32 cellular contexts compared by ENCODE assay signal in the genomic region with DNA sequence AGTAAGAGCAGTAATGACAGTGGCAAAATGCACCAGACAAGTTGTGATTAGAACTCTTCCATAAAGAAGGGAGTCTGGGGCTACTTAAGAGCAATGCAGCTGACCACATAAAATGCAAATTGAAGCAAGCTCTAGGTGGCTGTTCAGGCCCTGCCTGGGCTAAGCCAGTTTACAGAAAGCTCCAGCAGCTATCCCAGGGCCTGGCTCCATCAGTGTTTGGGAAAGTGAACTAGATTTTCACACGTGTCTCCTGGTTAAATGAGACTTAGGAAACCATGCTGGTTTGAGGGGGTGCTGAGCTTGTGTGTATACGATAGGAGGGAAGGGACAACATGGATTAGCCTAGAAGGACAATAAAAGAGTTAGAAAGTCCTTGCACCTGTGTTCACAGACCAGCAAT.
"Had no signal": no experiment of that assay in that cellular context is flagged by ENCODE, and none has a peak within 500 bp of the region (broad histone marks: within the 10 kb centered on the region; RNA-seq: fewer than 3 reads in every experiment).

No MANE protein-coding gene starts in this region.

- ATAC-seq: activated naive CD4-positive, alpha-beta T cell treated with anti-CD3 and anti-CD28 coated beads, Interleukin-2, amount 50 U/mL, for 72 hours; heart right ventricle; left lobe of liver; lower lobe of right lung; naive thymus-derived CD8-positive, alpha-beta T cell; stimulated activated memory B cell treated with anti-CD40 and anti-IgM and Interleukin-4, amounts not matched to agents 10 μg/mL and 1 μg/mL and 100 μg/mL, for 72 hours had no signal

- H3K9me3 ChIP-seq: breast epithelium, esophagus squamous epithelium, heart right ventricle, lower lobe of right lung, neutrophil, sigmoid colon, suprapubic skin, tibial artery had no signal

- H3K4me3 ChIP-seq: breast epithelium, esophagus squamous epithelium, heart right ventricle, lower lobe of right lung, sigmoid colon, smooth muscle cell, suprapubic skin, tibial artery had no signal

- H3K27ac ChIP-seq: breast epithelium, epithelial cell of prostate, esophagus squamous epithelium, heart right ventricle, lower lobe of right lung, neutrophil, sigmoid colon, suprapubic skin, tibial artery, VCaP had no signal

- DNase-seq: activated CD4-positive, alpha-beta memory T cell treated with anti-CD3 and anti-CD28 coated beads for 36 hours; activated CD4-positive, alpha-beta T cell treated with anti-CD3 and anti-CD28 coated beads, Interleukin-2, amount 10 ng/mL, durations not matched to agents 24 days and 14 days; activated CD4-positive, CD25-positive, alpha-beta regulatory T cell treated with anti-CD3 and anti-CD28 coated beads, Interleukin-2, amount 50 U/mL, for 72 hours; activated CD8-positive, alpha-beta memory T cell treated with anti-CD3 and anti-CD28 coated beads, Interleukin-2, amount 50 U/mL, for 48 hours; activated naive CD4-positive, alpha-beta T cell; activated T-cell treated with anti-CD3 and anti-CD28 coated beads, Interleukin-2, amount 50 U/mL, for 48 hours; central memory CD4-positive, alpha-beta T cell; effector CD4-positive, alpha-beta T cell; esophagus squamous epithelium; foreskin melanocyte; heart right ventricle; kidney glomerular epithelial cell; lower lobe of right lung; mesenchymal stem cell; naive thymus-derived CD8-positive, alpha-beta T cell; sigmoid colon; stimulated activated CD4-positive, alpha-beta T cell treated with anti-CD3 and anti-CD28 coated beads, Interleukin-1b, Interleukin-23, amount 100 ng/mL, for 48 hours; stimulated activated CD4-positive, alpha-beta T cell treated with anti-CD3 and anti-CD28 coated beads, Interleukin-4, amount 100 ng/mL, for 4 hours; stimulated activated CD8-positive, alpha-beta memory T cell treated with anti-CD3 and anti-CD28 coated beads, Interleukin-4, amount 100 ng/mL, for 48 hours; T-helper 9 cell; tibial artery had no signal

- H3K4me2 ChIP-seq: smooth muscle cell had no signal

- H3K36me3 ChIP-seq: breast epithelium, esophagus squamous epithelium, heart right ventricle, lower lobe of right lung, neutrophil, sigmoid colon, suprapubic skin, tibial artery had no signal

- H3K27me3 Mint-ChIP-seq: activated CD4-positive, alpha-beta memory T cell treated with anti-CD3 and anti-CD28 coated beads for 36 hours; activated CD4-positive, alpha-beta T cell treated with anti-CD3 and anti-CD28 coated beads, Interleukin-2, amount 10 ng/mL, durations not matched to agents 24 days and 14 days; stimulated activated memory B cell treated with anti-CD40 and anti-IgM and Interleukin-4, amounts not matched to agents 10 μg/mL and 1 μg/mL and 100 μg/mL, for 72 hours had no signal

- H3K27ac Mint-ChIP-seq: activated CD4-positive, alpha-beta memory T cell treated with anti-CD3 and anti-CD28 coated beads for 36 hours; activated CD4-positive, alpha-beta T cell treated with anti-CD3 and anti-CD28 coated beads, Interleukin-2, amount 10 ng/mL, durations not matched to agents 24 days and 14 days; activated naive CD4-positive, alpha-beta T cell treated with anti-CD3 and anti-CD28 coated beads, Interleukin-2, amount 50 U/mL, for 72 hours; activated T-helper 2 cell treated with anti-CD3 and anti-CD28 coated beads, Interferon-gamma antibody, Interleukin-2, Interleukin-4, amounts not matched to agents 10 μg/mL and 5 μg/mL and 100 μg/mL, durations not matched to agents 14 hours and 24 hours and 36 hours; progenitor cell of endocrine pancreas; stimulated activated memory B cell treated with anti-CD40 and anti-IgM and Interleukin-4, amounts not matched to agents 10 μg/mL and 1 μg/mL and 100 μg/mL, for 72 hours had no signal

- H3K4me1 Mint-ChIP-seq: stimulated activated memory B cell treated with anti-CD40 and anti-IgM and Interleukin-4, amounts not matched to agents 10 μg/mL and 1 μg/mL and 100 μg/mL, for 72 hours had no signal

- H3K9me3 Mint-ChIP-seq: activated CD4-positive, alpha-beta memory T cell treated with anti-CD3 and anti-CD28 coated beads for 36 hours; activated CD4-positive, alpha-beta T cell treated with anti-CD3 and anti-CD28 coated beads, Interleukin-2, amount 10 ng/mL, durations not matched to agents 24 days and 14 days; activated naive CD4-positive, alpha-beta T cell treated with anti-CD3 and anti-CD28 coated beads, Interleukin-2, amount 50 U/mL, for 72 hours; activated T-helper 2 cell treated with anti-CD3 and anti-CD28 coated beads, Interferon-gamma antibody, Interleukin-2, Interleukin-4, amounts not matched to agents 10 μg/mL and 5 μg/mL and 100 μg/mL, durations not matched to agents 14 hours and 24 hours and 36 hours; naive thymus-derived CD8-positive, alpha-beta T cell; stimulated activated memory B cell treated with anti-CD40 and anti-IgM and Interleukin-4, amounts not matched to agents 10 μg/mL and 1 μg/mL and 100 μg/mL, for 72 hours had no signal

- H3K4me3 Mint-ChIP-seq: activated CD4-positive, alpha-beta memory T cell treated with anti-CD3 and anti-CD28 coated beads for 36 hours; activated CD4-positive, alpha-beta T cell treated with anti-CD3 and anti-CD28 coated beads, Interleukin-2, amount 10 ng/mL, durations not matched to agents 24 days and 14 days; stimulated activated memory B cell treated with anti-CD40 and anti-IgM and Interleukin-4, amounts not matched to agents 10 μg/mL and 1 μg/mL and 100 μg/mL, for 72 hours had no signal

- H3K36me3 Mint-ChIP-seq: activated CD4-positive, alpha-beta memory T cell treated with anti-CD3 and anti-CD28 coated beads for 36 hours; activated naive CD4-positive, alpha-beta T cell treated with anti-CD3 and anti-CD28 coated beads, Interleukin-2, amount 50 U/mL, for 72 hours; naive thymus-derived CD8-positive, alpha-beta T cell; stimulated activated memory B cell treated with anti-CD40 and anti-IgM and Interleukin-4, amounts not matched to agents 10 μg/mL and 1 μg/mL and 100 μg/mL, for 72 hours had no signal

- H3K27me3 ChIP-seq: breast epithelium, esophagus squamous epithelium, heart right ventricle, neutrophil, sigmoid colon, suprapubic skin, tibial artery had no signal
